Comparison of ENCODE assay signal across 29 cellular contexts in genomic region chr18:26894426-26894825, GRCh38. TPM values are rescaled to one million over a fixed set of nuclear protein-coding genes. Genes with fewer than 3 reads are reported as not detected.
"Had no signal": no experiment of that assay in that cellular context is flagged by ENCODE, and none has a peak within 500 bp of the region (broad histone marks: within the 10 kb centered on the region; RNA-seq: fewer than 3 reads in every experiment).

No MANE protein-coding gene starts in this region.

- H3K4me1 ChIP-seq: left ventricle myocardium inferior, sigmoid colon had no signal

- H3K36me3 ChIP-seq: left ventricle myocardium inferior, sigmoid colon had no signal

- H3K4me3 Mint-ChIP-seq: activated naive CD4-positive, alpha-beta T cell treated with anti-CD3 and anti-CD28 coated beads, Interleukin-2, amount 10 ng/mL, durations not matched to agents 7 days and 5 days; activated naive CD8-positive, alpha-beta T cell treated with anti-CD3 and anti-CD28 coated beads, Interleukin-2, amount 10 ng/mL, durations not matched to agents 7 days and 5 days; activated T-helper 1 cell treated with anti-CD3 and anti-CD28 coated beads, Interleukin-12 subunit alpha, Interleukin-12 subunit beta, Interleukin-2, Interleukin-4 antibody, amounts not matched to agents 30 ng/mL and 10 ng/mL and 1 ng/mL, durations not matched to agents 14 hours and 24 hours and 36 hours; dendritic cell treated with granulocyte-macrophage colony-stimulating factor and Interleukin-4, amounts not matched to agents 40 ng/mL and 50 ng/mL, for 4 days; endodermal cell; naive thymus-derived CD8-positive, alpha-beta T cell; neural crest cell; stimulated activated memory B cell treated with anti-CD40 and anti-IgM and Interleukin-4, amounts not matched to agents 10 μg/mL and 1 μg/mL and 100 μg/mL, for 72 hours; stimulated activated naive CD8-positive, alpha-beta T cell treated with anti-CD3 and anti-CD28 coated beads, Interleukin-15, amount 100 ng/mL, for 72 hours; type B pancreatic cell had no signal

- H3K9me3 ChIP-seq: left ventricle myocardium inferior, sigmoid colon had no signal

- H3K27me3 Mint-ChIP-seq: activated naive CD4-positive, alpha-beta T cell treated with anti-CD3 and anti-CD28 coated beads, Interleukin-2, amount 10 ng/mL, durations not matched to agents 7 days and 5 days; activated naive CD8-positive, alpha-beta T cell treated with anti-CD3 and anti-CD28 coated beads, Interleukin-2, amount 10 ng/mL, durations not matched to agents 7 days and 5 days; naive thymus-derived CD8-positive, alpha-beta T cell; stimulated activated memory B cell treated with anti-CD40 and anti-IgM and Interleukin-4, amounts not matched to agents 10 μg/mL and 1 μg/mL and 100 μg/mL, for 72 hours; stimulated activated naive CD8-positive, alpha-beta T cell treated with anti-CD3 and anti-CD28 coated beads, Interleukin-15, amount 100 ng/mL, for 72 hours; type B pancreatic cell had no signal

- H3K4me1 Mint-ChIP-seq: activated naive CD4-positive, alpha-beta T cell treated with anti-CD3 and anti-CD28 coated beads, Interleukin-2, amount 10 ng/mL, durations not matched to agents 7 days and 5 days; activated naive CD8-positive, alpha-beta T cell treated with anti-CD3 and anti-CD28 coated beads, Interleukin-2, amount 10 ng/mL, durations not matched to agents 7 days and 5 days; endodermal cell; naive thymus-derived CD8-positive, alpha-beta T cell; stimulated activated memory B cell treated with anti-CD40 and anti-IgM and Interleukin-4, amounts not matched to agents 10 μg/mL and 1 μg/mL and 100 μg/mL, for 72 hours; stimulated activated naive CD8-positive, alpha-beta T cell treated with anti-CD3 and anti-CD28 coated beads, Interleukin-15, amount 100 ng/mL, for 72 hours had no signal

- H3K36me3 Mint-ChIP-seq: activated naive CD4-positive, alpha-beta T cell treated with anti-CD3 and anti-CD28 coated beads, Interleukin-2, amount 10 ng/mL, durations not matched to agents 7 days and 5 days; activated naive CD8-positive, alpha-beta T cell treated with anti-CD3 and anti-CD28 coated beads, Interleukin-2, amount 10 ng/mL, durations not matched to agents 7 days and 5 days; naive thymus-derived CD8-positive, alpha-beta T cell; stimulated activated memory B cell treated with anti-CD40 and anti-IgM and Interleukin-4, amounts not matched to agents 10 μg/mL and 1 μg/mL and 100 μg/mL, for 72 hours; type B pancreatic cell had no signal

- H3K9me3 Mint-ChIP-seq: activated naive CD8-positive, alpha-beta T cell treated with anti-CD3 and anti-CD28 coated beads, Interleukin-2, amount 10 ng/mL, durations not matched to agents 7 days and 5 days; activated T-helper 1 cell treated with anti-CD3 and anti-CD28 coated beads, Interleukin-12 subunit alpha, Interleukin-12 subunit beta, Interleukin-2, Interleukin-4 antibody, amounts not matched to agents 30 ng/mL and 10 ng/mL and 1 ng/mL, durations not matched to agents 14 hours and 24 hours and 36 hours; dendritic cell treated with granulocyte-macrophage colony-stimulating factor and Interleukin-4, amounts not matched to agents 40 ng/mL and 50 ng/mL, for 4 days; endodermal cell; neural crest cell; type B pancreatic cell had no signal

- H3K27ac ChIP-seq: left ventricle myocardium inferior, sigmoid colon had no signal

- ATAC-seq: esophagus mucosa; naive thymus-derived CD8-positive, alpha-beta T cell; stimulated activated memory B cell treated with anti-CD40 and anti-IgM and Interleukin-4, amounts not matched to agents 10 μg/mL and 1 μg/mL and 100 μg/mL, for 72 hours; stimulated activated naive CD8-positive, alpha-beta T cell treated with anti-CD3 and anti-CD28 coated beads, Interleukin-15, amount 100 ng/mL, for 72 hours had no signal

- H3K4me3 ChIP-seq: left ventricle myocardium inferior, sigmoid colon had no signal

- DNase-seq: activated CD4-positive, alpha-beta T cell treated with anti-CD3 and anti-CD28 coated beads for 4 hours; activated CD4-positive, alpha-beta T cell treated with anti-CD3 and anti-CD28 coated beads, Interleukin-2, amount 50 U/mL, for 4 hours; activated CD8-positive, alpha-beta memory T cell treated with anti-CD3 and anti-CD28 coated beads, Interleukin-2, amount 50 U/mL, for 4 hours; activated gamma-delta T cell; activated naive CD4-positive, alpha-beta T cell treated with anti-CD3 and anti-CD28 coated beads, Interleukin-2, amount 10 ng/mL, durations not matched to agents 7 days and 5 days; activated naive CD8-positive, alpha-beta T cell treated with anti-CD3 and anti-CD28 coated beads, Interleukin-2, amount 10 ng/mL, durations not matched to agents 7 days and 5 days; activated T-cell treated with anti-CD3 and anti-CD28 coated beads, Interleukin-2, amount 50 U/mL, for 1 hour; central memory CD4-positive, alpha-beta T cell; foreskin fibroblast; left ventricle myocardium inferior; mammary epithelial cell; naive thymus-derived CD8-positive, alpha-beta T cell; retina; sigmoid colon; small intestine; stimulated activated CD4-positive, alpha-beta T cell treated with anti-CD3 and anti-CD28 coated beads, Interleukin-4, amount 100 ng/mL, for 4 hours; stimulated activated CD8-positive, alpha-beta memory T cell treated with anti-CD3 and anti-CD28 coated beads, Interleukin-4, amount 100 ng/mL, for 48 hours; stimulated activated naive CD8-positive, alpha-beta T cell treated with anti-CD3 and anti-CD28 coated beads, Interleukin-15, amount 100 ng/mL, for 72 hours had no signal

- H3K27me3 ChIP-seq: sigmoid colon had no signal

- H3K27ac Mint-ChIP-seq: activated naive CD4-positive, alpha-beta T cell treated with anti-CD3 and anti-CD28 coated beads, Interleukin-2, amount 10 ng/mL, durations not matched to agents 7 days and 5 days; activated naive CD8-positive, alpha-beta T cell treated with anti-CD3 and anti-CD28 coated beads, Interleukin-2, amount 10 ng/mL, durations not matched to agents 7 days and 5 days; activated T-helper 1 cell treated with anti-CD3 and anti-CD28 coated beads, Interleukin-12 subunit alpha, Interleukin-12 subunit beta, Interleukin-2, Interleukin-4 antibody, amounts not matched to agents 30 ng/mL and 10 ng/mL and 1 ng/mL, durations not matched to agents 14 hours and 24 hours and 36 hours; dendritic cell treated with granulocyte-macrophage colony-stimulating factor and Interleukin-4, amounts not matched to agents 40 ng/mL and 50 ng/mL, for 4 days; endodermal cell; naive thymus-derived CD8-positive, alpha-beta T cell; progenitor cell of endocrine pancreas; stimulated activated memory B cell treated with anti-CD40 and anti-IgM and Interleukin-4, amounts not matched to agents 10 μg/mL and 1 μg/mL and 100 μg/mL, for 72 hours; stimulated activated naive CD8-positive, alpha-beta T cell treated with anti-CD3 and anti-CD28 coated beads, Interleukin-15, amount 100 ng/mL, for 72 hours; type B pancreatic cell had no signal

RNA-seq across cellular contexts. Expression of gene AQP4, which starts 28.9 kb away (rescaled TPM):
- total RNA-seq: activated CD8-positive, alpha-beta memory T cell treated with anti-CD3 and anti-CD28 coated beads for 36 hours; activated naive CD8-positive, alpha-beta T cell treated with anti-CD3 and anti-CD28 coated beads, Interleukin-2, amount 10 ng/mL, durations not matched to agents 7 days and 5 days; activated T-helper 1 cell treated with anti-CD3 and anti-CD28 coated beads, Interleukin-12 subunit alpha, Interleukin-12 subunit beta, Interleukin-2, Interleukin-4 antibody, amounts not matched to agents 30 ng/mL and 10 ng/mL and 1 ng/mL, durations not matched to agents 14 hours and 24 hours and 36 hours; mammary epithelial cell; naive thymus-derived CD8-positive, alpha-beta T cell; neural crest cell; osteocyte; T-helper 1 cell treated with Interleukin-12 subunit alpha and Interleukin-12 subunit beta and Interleukin-4 antibody, amounts not matched to agents 30 ng/mL and 1 ng/mL, for 36 hours had no signal
- polyA plus RNA-seq: mammary epithelial cell; naive thymus-derived CD8-positive, alpha-beta T cell had no signal
